ENCODE assay signal across 10 cellular contexts in the genomic region with DNA sequence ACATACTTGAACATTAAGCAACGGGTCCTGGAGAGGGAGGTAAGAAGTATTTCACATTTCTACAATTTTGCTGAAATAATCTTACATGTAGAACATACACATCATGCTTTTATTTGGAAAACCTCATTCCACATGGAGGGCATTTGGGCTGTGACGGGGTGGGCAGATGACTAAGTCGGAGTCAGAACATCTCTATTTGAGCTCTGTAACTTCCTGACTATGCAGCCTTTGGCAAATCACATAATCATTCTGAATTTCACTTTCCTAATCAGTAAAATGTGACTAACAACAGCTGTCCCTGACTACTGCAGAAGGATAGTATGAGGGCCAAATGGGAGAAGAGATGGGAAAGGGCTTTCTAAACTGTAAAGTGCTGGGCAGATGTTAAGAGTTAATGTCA. TPM values are rescaled to one million over a fixed set of nuclear protein-coding genes. Genes with fewer than 3 reads are reported as not detected.
DNase-seq lines count a peak whose midpoint lies in the region; ATAC-seq and TF ChIP-seq lines count a peak whose summit lies in the region.
"Had no signal": no experiment of that assay in that cellular context is flagged by ENCODE, and none has a peak within 500 bp of the region (broad histone marks: within the 10 kb centered on the region; RNA-seq: fewer than 3 reads in every experiment).

No MANE protein-coding gene starts in this region.

- POLR2A ChIA-PET in activated CD4-positive, alpha-beta memory T cell treated with anti-CD3 and anti-CD28 coated beads, Interleukin-2, amount 10 ng/mL, durations not matched to agents 7 days and 5 days (lab: Charles Lee) = interaction anchor here (1.0 to 3.5 kb wide), 16 partner anchors 10 to 950 kb away, joined by 3 to 46 read pairs (median 7); a partner anchor contains a TSS

- H3K27ac Mint-ChIP-seq in natural killer cell treated with Interleukin-12 subunit alpha and Interleukin-12 subunit beta and Interleukin-15 and Interleukin-18, amount 100 ng/mL, for 72 hours = peak overlapping the region in 1 of 2 donors; percentile 32
- no peak overlapping the region for H3K27ac Mint-ChIP-seq in natural killer cell
- peak overlapping the region; percentile 76 for H3K27ac Mint-ChIP-seq in activated CD4-positive, alpha-beta memory T cell treated with anti-CD3 and anti-CD28 coated beads, Interleukin-2, amount 10 ng/mL, durations not matched to agents 7 days and 5 days

- no peak for TF ChIP-seq POLR2A in ovary (IDR thresholded peaks at IDR 0.05)

- intact Hi-C loops in natural killer cell (cut with micrococcal nuclease) = no loop called here
- intact Hi-C loops in left cardiac atrium (cut with DNase I) = no loop called here
- intact Hi-C loops in ovary (cut with DNase I) = no loop called here

- no peaks in the 10 kb centered on the region for H3K27me3 Mint-ChIP-seq in natural killer cell treated with Interleukin-12 subunit alpha and Interleukin-12 subunit beta and Interleukin-15 and Interleukin-18, amount 100 ng/mL, for 72 hours
- H3K27me3 Mint-ChIP-seq in natural killer cell (ENCODE audit: low read depth in 2 of 2) = no peaks in the 10 kb centered on the region
- peaks cover 6% of the 10 kb centered on the region for H3K27me3 Mint-ChIP-seq in activated CD4-positive, alpha-beta memory T cell treated with anti-CD3 and anti-CD28 coated beads, Interleukin-2, amount 10 ng/mL, durations not matched to agents 7 days and 5 days

- no peaks in the 10 kb centered on the region for H3K36me3 ChIP-seq in ovary

- no peak for TF ChIP-seq EP300 in ovary (IDR thresholded peaks at IDR 0.05)

- H3K9me3 Mint-ChIP-seq in natural killer cell treated with Interleukin-12 subunit alpha and Interleukin-12 subunit beta and Interleukin-15 and Interleukin-18, amount 100 ng/mL, for 72 hours = peaks cover 4% of the 10 kb centered on the region
- H3K9me3 Mint-ChIP-seq in natural killer cell = no peaks in the 10 kb centered on the region
- peaks cover 7% of the 10 kb centered on the region for H3K9me3 Mint-ChIP-seq in activated CD4-positive, alpha-beta memory T cell treated with anti-CD3 and anti-CD28 coated beads, Interleukin-2, amount 10 ng/mL, durations not matched to agents 7 days and 5 days

- H3K4me3 ChIP-seq in ovary = no peak overlapping the region

- no peaks in the 10 kb centered on the region for H3K27me3 ChIP-seq in ovary

- peak overlapping the region; percentile 45 for H3K4me3 Mint-ChIP-seq in natural killer cell treated with Interleukin-12 subunit alpha and Interleukin-12 subunit beta and Interleukin-15 and Interleukin-18, amount 100 ng/mL, for 72 hours
- H3K4me3 Mint-ChIP-seq in natural killer cell = no peak overlapping the region
- no peak overlapping the region for H3K4me3 Mint-ChIP-seq in activated CD4-positive, alpha-beta memory T cell treated with anti-CD3 and anti-CD28 coated beads, Interleukin-2, amount 10 ng/mL, durations not matched to agents 7 days and 5 days

- H3K27ac ChIP-seq in ovary = no peak overlapping the region

- TF ChIP-seq CTCF in natural killer cell (IDR thresholded peaks at IDR 0.05) = no peak
- no peak for TF ChIP-seq CTCF in ovary (IDR thresholded peaks at IDR 0.05)

- DNase-seq in natural killer cell treated with Interleukin-12 subunit alpha and Interleukin-12 subunit beta and Interleukin-15 and Interleukin-18, amount 100 ng/mL, for 72 hours (ENCODE audit: low spot score) = no peak
- no peak for DNase-seq in natural killer cell
- no peak for DNase-seq in activated CD4-positive, alpha-beta memory T cell treated with anti-CD3 and anti-CD28 coated beads, Interleukin-2, amount 10 ng/mL, durations not matched to agents 7 days and 5 days
- no peak for DNase-seq in left cardiac atrium
- no peak for DNase-seq in NCI-H1417 (lab: John Stamatoyannopoulos, UW)
- DNase-seq in ovary = no peak
- no peak for DNase-seq in activated CD8-positive, alpha-beta memory T cell treated with anti-CD3 and anti-CD28 coated beads, Interleukin-2, amount 50 U/mL, for 48 hours
- DNase-seq: DMS 273 treated with DMSO at 0.1 percent for 48 hours, NCI-H2081 treated with DMSO at 0.1 percent for 48 hours had no signal

- WGBS in ovary, 3 donors = 19 to 23% (median 20%) methylated on average over 3 of the region's 3 CpGs

- CTCF ChIA-PET in activated CD4-positive, alpha-beta memory T cell treated with anti-CD3 and anti-CD28 coated beads, Interleukin-2, amount 10 ng/mL, durations not matched to agents 7 days and 5 days (lab: Charles Lee) = interaction anchor here (0.9 to 1.9 kb wide), 6 partner anchors 18 to 136 kb away, joined by 3 to 5 read pairs (median 4); a partner anchor contains a TSS

- H3K4me1 ChIP-seq in ovary (ENCODE audit: insufficient read depth) = peaks cover 3% of the 10 kb centered on the region

- no peaks in the 10 kb centered on the region for H3K9me3 ChIP-seq in ovary

- H3K36me3 Mint-ChIP-seq in natural killer cell treated with Interleukin-12 subunit alpha and Interleukin-12 subunit beta and Interleukin-15 and Interleukin-18, amount 100 ng/mL, for 72 hours = no peaks in the 10 kb centered on the region
- no peaks in the 10 kb centered on the region for H3K36me3 Mint-ChIP-seq in natural killer cell
- peaks cover 8% of the 10 kb centered on the region for H3K36me3 Mint-ChIP-seq in activated CD4-positive, alpha-beta memory T cell treated with anti-CD3 and anti-CD28 coated beads, Interleukin-2, amount 10 ng/mL, durations not matched to agents 7 days and 5 days (ENCODE audit: low read depth)

- peaks cover 13 to 15% of the 10 kb centered on the region in 2 donors for H3K4me1 Mint-ChIP-seq in natural killer cell treated with Interleukin-12 subunit alpha and Interleukin-12 subunit beta and Interleukin-15 and Interleukin-18, amount 100 ng/mL, for 72 hours (ENCODE audit: low read depth in 2 of 2)
- H3K4me1 Mint-ChIP-seq in natural killer cell = peaks cover 12% of the 10 kb centered on the region in 2 donors
- H3K4me1 Mint-ChIP-seq in activated CD4-positive, alpha-beta memory T cell treated with anti-CD3 and anti-CD28 coated beads, Interleukin-2, amount 10 ng/mL, durations not matched to agents 7 days and 5 days = peaks cover 32% of the 10 kb centered on the region

- peak; percentile 63 to 69 for ATAC-seq in natural killer cell treated with Interleukin-12 subunit alpha and Interleukin-12 subunit beta and Interleukin-15 and Interleukin-18, amount 100 ng/mL, for 72 hours
- ATAC-seq in natural killer cell (no peak), left cardiac atrium (peak; percentile 65 to 88), GM19467 (IDR thresholded peaks at IDR 0.05; ENCODE audit: unreplicated experiment) (no peak)

RNA-seq across cellular contexts. Expression of a gene that starts 17.1 kb away (rescaled TPM):
- total RNA-seq in natural killer cell treated with Interleukin-12 subunit alpha and Interleukin-12 subunit beta and Interleukin-15 and Interleukin-18, amount 100 ng/mL, for 72 hours = 10 to 100 TPM; 52.7 to 55.4 TPM
- total RNA-seq in natural killer cell (10 to 100 TPM; 48.5 to 73.0 (median 53.8) TPM), left cardiac atrium (100 to 1,000 TPM; 204 to 261 TPM), ovary (100 to 1,000 TPM; 142 to 406 (median 186) TPM)
- total RNA-seq in activated CD4-positive, alpha-beta memory T cell treated with anti-CD3 and anti-CD28 coated beads, Interleukin-2, amount 10 ng/mL, durations not matched to agents 7 days and 5 days = 10 to 100 TPM; 51.0 to 53.4 TPM
- 100 to 1,000 TPM in 1 of 2 donors, 10 to 100 TPM in 1; 45.9 to 123 TPM for polyA plus RNA-seq in ovary

Comparison
In these comparisons a context has a peak if more than half of its experiments do, and no peak if none do; other contexts are left out.
1. ATAC-seq: peak in natural killer cell treated with Interleukin-12 subunit alpha and Interleukin-12 subunit beta and Interleukin-15 and Interleukin-18, amount 100 ng/mL, for 72 hours (2 of 2) and left cardiac atrium (2 of 2); none in natural killer cell (0 of 3) and GM19467 (single experiment).